In the genomic region with DNA sequence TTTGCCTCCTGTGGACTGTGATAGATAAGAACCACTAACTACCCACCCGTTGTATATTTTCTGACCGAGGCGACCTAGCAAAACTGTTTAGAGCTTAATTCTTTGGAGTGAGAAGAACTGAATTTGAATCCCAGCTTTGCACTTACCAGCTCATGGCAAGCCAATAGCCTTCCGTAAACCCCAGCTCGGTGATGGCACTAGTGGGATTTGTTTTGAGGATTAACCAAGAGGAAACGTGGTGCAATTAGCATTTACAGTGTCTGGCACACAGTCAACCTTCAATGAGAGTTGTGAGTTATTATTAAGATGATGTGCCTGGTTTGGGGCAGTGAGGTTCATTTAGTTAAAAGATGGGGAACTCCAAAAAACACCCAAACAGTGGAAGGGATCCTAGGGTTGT, we compare ENCODE assay signal across 19 cellular contexts. TPM values are rescaled to one million over a fixed set of nuclear protein-coding genes. Genes with fewer than 3 reads are reported as not detected.
"Had no signal": no experiment of that assay in that cellular context is flagged by ENCODE, and none has a peak within 500 bp of the region (broad histone marks: within the 10 kb centered on the region; RNA-seq: fewer than 3 reads in every experiment).

No MANE protein-coding gene starts in this region.

- H3K4me3 ChIP-seq: adrenal gland, coronary artery, lower lobe of right lung, right atrium auricular region, transverse colon had no signal

- H3K27ac ChIP-seq: adrenal gland, coronary artery, lower lobe of right lung, transverse colon had no signal

- H3K4me3 Mint-ChIP-seq: activated CD4-positive, alpha-beta T cell treated with anti-CD3 and anti-CD28 coated beads, Interleukin-2, amount 10 ng/mL, durations not matched to agents 24 days and 14 days; activated CD8-positive, alpha-beta T cell treated with anti-CD3 and anti-CD28 coated beads, Interleukin-2, amount 10 ng/mL, durations not matched to agents 7 days and 5 days; activated naive CD4-positive, alpha-beta T cell treated with anti-CD3 and anti-CD28 coated beads, Interleukin-2, amount 50 U/mL, for 24 hours; immature natural killer cell; naive thymus-derived CD4-positive, alpha-beta T cell had no signal

- H3K9me3 Mint-ChIP-seq: activated CD4-positive, alpha-beta T cell treated with anti-CD3 and anti-CD28 coated beads, Interleukin-2, amount 10 ng/mL, durations not matched to agents 24 days and 14 days; activated naive CD4-positive, alpha-beta T cell treated with anti-CD3 and anti-CD28 coated beads, Interleukin-2, amount 50 U/mL, for 24 hours; immature natural killer cell had no signal

- H3K9me3 ChIP-seq: adrenal gland, lower lobe of right lung, right atrium auricular region, transverse colon had no signal

- ATAC-seq: activated CD8-positive, alpha-beta T cell treated with anti-CD3 and anti-CD28 coated beads, Interleukin-2, amount 10 ng/mL, durations not matched to agents 7 days and 5 days; lower lobe of right lung; naive thymus-derived CD4-positive, alpha-beta T cell; stimulated activated naive CD8-positive, alpha-beta T cell treated with anti-CD3 and anti-CD28 coated beads, Interleukin-15, Interleukin-2, amounts not matched to agents 100 U/mL and 50 U/mL, for 24 hours had no signal

- DNase-seq: activated CD4-positive, alpha-beta T cell treated with anti-CD3 and anti-CD28 coated beads, Interleukin-2, amount 10 ng/mL, durations not matched to agents 24 days and 14 days; activated CD4-positive, CD25-positive, alpha-beta regulatory T cell; activated CD8-positive, alpha-beta memory T cell treated with anti-CD3 and anti-CD28 coated beads, Interleukin-2, amount 50 U/mL, for 4 hours; activated CD8-positive, alpha-beta T cell treated with anti-CD3 and anti-CD28 coated beads, Interleukin-2, amount 10 ng/mL, durations not matched to agents 7 days and 5 days; activated effector memory CD4-positive, alpha-beta T cell treated with anti-CD3 and anti-CD28 coated beads, Interleukin-2, amount 50 U/mL, for 16 hours; activated T-cell treated with anti-CD3 and anti-CD28 coated beads, Interleukin-2, amount 50 U/mL, for 48 hours; adrenal gland; central memory CD4-positive, alpha-beta T cell; head of caudate nucleus; immature natural killer cell; lower lobe of right lung; naive thymus-derived CD4-positive, alpha-beta T cell; stimulated activated naive CD8-positive, alpha-beta T cell treated with anti-CD3 and anti-CD28 coated beads, Interleukin-15, Interleukin-2, amounts not matched to agents 100 U/mL and 50 U/mL, for 24 hours; transverse colon had no signal

- H3K27me3 ChIP-seq: right atrium auricular region had no signal

- H3K36me3 ChIP-seq: adrenal gland, lower lobe of right lung, right atrium auricular region, transverse colon had no signal

- H3K4me1 Mint-ChIP-seq: activated CD4-positive, alpha-beta T cell treated with anti-CD3 and anti-CD28 coated beads, Interleukin-2, amount 10 ng/mL, durations not matched to agents 24 days and 14 days; activated naive CD4-positive, alpha-beta T cell treated with anti-CD3 and anti-CD28 coated beads, Interleukin-2, amount 50 U/mL, for 24 hours; immature natural killer cell had no signal

- H3K27ac Mint-ChIP-seq: activated CD4-positive, alpha-beta T cell treated with anti-CD3 and anti-CD28 coated beads, Interleukin-2, amount 10 ng/mL, durations not matched to agents 24 days and 14 days; activated CD8-positive, alpha-beta T cell treated with anti-CD3 and anti-CD28 coated beads, Interleukin-2, amount 10 ng/mL, durations not matched to agents 7 days and 5 days; activated naive CD4-positive, alpha-beta T cell treated with anti-CD3 and anti-CD28 coated beads, Interleukin-2, amount 50 U/mL, for 24 hours; immature natural killer cell; naive thymus-derived CD4-positive, alpha-beta T cell had no signal

- H3K4me1 ChIP-seq: adrenal gland, lower lobe of right lung, right atrium auricular region had no signal

- H3K36me3 Mint-ChIP-seq: activated naive CD4-positive, alpha-beta T cell treated with anti-CD3 and anti-CD28 coated beads, Interleukin-2, amount 50 U/mL, for 24 hours; immature natural killer cell had no signal

RNA-seq across cellular contexts. Expression of a gene that starts 12.3 kb away (rescaled TPM):
- total RNA-seq: activated CD4-positive, alpha-beta T cell treated with anti-CD3 and anti-CD28 coated beads, Interleukin-2, amount 10 ng/mL, durations not matched to agents 24 days and 14 days; fibroblast of lung; T-helper 2 cell treated with Interferon-gamma antibody and Interleukin-4, amounts not matched to agents 100 ng/mL and 5 ng/mL, for 36 hours had no signal
